ENCODE assay signal across 8 cellular contexts in the genomic region with DNA sequence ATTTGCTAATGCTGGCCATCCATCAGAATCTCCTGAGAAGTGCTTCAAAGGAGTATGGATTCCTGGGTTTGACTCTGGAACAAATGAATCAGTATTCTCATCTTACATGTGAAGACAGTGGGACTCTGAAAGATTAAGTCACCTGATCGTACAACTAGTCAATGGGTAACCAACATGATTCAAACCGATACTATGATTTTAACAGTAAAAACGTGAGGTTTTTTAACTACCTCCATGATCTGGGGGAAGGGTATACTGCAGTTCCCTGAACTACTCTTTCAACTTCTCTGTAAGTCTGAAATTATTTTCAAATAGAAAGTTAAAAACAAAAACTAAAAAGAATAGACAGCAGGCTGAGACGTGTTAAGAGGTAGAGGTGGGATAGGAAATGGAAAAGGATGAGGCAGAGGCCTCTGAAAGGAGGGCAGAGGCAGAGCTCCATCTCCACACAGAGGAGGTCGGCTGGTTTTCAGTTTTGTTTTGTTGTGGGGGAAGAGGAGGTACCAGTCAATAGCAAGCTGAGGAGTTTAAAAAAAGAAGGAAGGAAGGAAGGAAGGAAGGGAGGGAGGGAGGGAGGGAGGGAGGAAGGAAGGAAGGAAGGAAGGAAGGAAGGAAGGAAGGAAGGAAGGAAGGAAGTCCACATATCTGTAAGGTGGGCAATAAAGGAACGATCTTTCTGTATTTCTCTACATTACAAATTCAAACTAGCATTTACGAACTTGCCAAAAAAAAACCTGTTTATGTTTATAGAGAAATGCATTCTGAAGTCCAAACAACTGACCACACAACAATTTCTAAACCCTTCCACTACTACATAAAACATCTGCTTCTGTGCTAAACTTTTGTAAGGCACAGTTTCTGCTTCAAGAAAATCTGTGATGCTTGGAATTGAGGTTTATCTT.
DNase-seq lines count a peak whose midpoint lies in the region; ATAC-seq and TF ChIP-seq lines count a peak whose summit lies in the region.

No MANE protein-coding gene starts in this region.

- peak overlapping the region; percentile 63 for H3K4me3 Mint-ChIP-seq in activated naive CD8-positive, alpha-beta T cell treated with anti-CD3 and anti-CD28 coated beads for 36 hours
- H3K4me3 Mint-ChIP-seq in Calu3 (ENCODE audit: low read depth, unreplicated experiment), result no peak overlapping the region

- TF ChIP-seq CTCF in A673 (conservative IDR thresholded peaks at IDR 0.05; ENCODE audit: low read depth, low read length) (no peak), vagina (IDR thresholded peaks at IDR 0.05) (no peak), Calu3 (IDR thresholded peaks at IDR 0.05; ENCODE audit: unreplicated experiment) (no peak), upper lobe of left lung (IDR thresholded peaks at IDR 0.05) (no peak)

- peaks cover 10% of the 10 kb centered on the region for H3K36me3 Mint-ChIP-seq in activated naive CD8-positive, alpha-beta T cell treated with anti-CD3 and anti-CD28 coated beads for 36 hours
- no peaks in the 10 kb centered on the region for H3K36me3 Mint-ChIP-seq in Calu3 (ENCODE audit: insufficient read depth, unreplicated experiment)

- peaks cover 93% of the 10 kb centered on the region for H3K4me1 ChIP-seq in A673 (ENCODE audit: insufficient read depth, low read length, poor library complexity, severe bottlenecking)
- peaks cover 5% of the 10 kb centered on the region for H3K4me1 ChIP-seq in vagina
- peaks cover 4 to 11% (median 9%) of the 10 kb centered on the region in 4 donors for H3K4me1 ChIP-seq in upper lobe of left lung

- peak overlapping the region; percentile 91 for H3K27ac Mint-ChIP-seq in activated naive CD8-positive, alpha-beta T cell treated with anti-CD3 and anti-CD28 coated beads for 36 hours
- H3K27ac Mint-ChIP-seq in Calu3 (ENCODE audit: unreplicated experiment), result no peak overlapping the region

- peaks cover 2% of the 10 kb centered on the region for H3K9me3 Mint-ChIP-seq in activated naive CD8-positive, alpha-beta T cell treated with anti-CD3 and anti-CD28 coated beads for 36 hours
- no peaks in the 10 kb centered on the region for H3K9me3 Mint-ChIP-seq in Calu3 (ENCODE audit: low read depth, unreplicated experiment)

- no peaks in the 10 kb centered on the region for H3K36me3 ChIP-seq in A673 (ENCODE audit: insufficient read depth, low read length, poor library complexity, severe bottlenecking)
- H3K36me3 ChIP-seq in vagina, result no peaks in the 10 kb centered on the region
- no peaks in the 10 kb centered on the region for H3K36me3 ChIP-seq in upper lobe of left lung

- peak; percentile 87 for ATAC-seq in HG03139 (IDR thresholded peaks at IDR 0.05; ENCODE audit: unreplicated experiment)
- no peak for ATAC-seq in upper lobe of left lung (ENCODE audit: low FRiP score in 2 of 2)

- H3K4me3 ChIP-seq in A673 (ENCODE audit: low read depth, low read length, poor library complexity, severe bottlenecking) (no peak overlapping the region), vagina (no peak overlapping the region), upper lobe of left lung (no peak overlapping the region)

- TF ChIP-seq POLR2A in vagina (IDR thresholded peaks at IDR 0.05) (no peak), upper lobe of left lung (IDR thresholded peaks at IDR 0.05) (no peak)

- CTCF ChIA-PET in A673 (lab: Charles Lee), result interaction anchor here (0.7 kb wide), 1 partner anchor 185 kb away, joined by 11 read pairs; no protein-coding TSS in a partner anchor
- CTCF ChIA-PET in Calu3 (lab: Charles Lee), result interaction anchor here (0.6 to 1.1 kb wide), 2 partner anchors 16 to 26 kb away, joined by 3 to 5 read pairs; no protein-coding TSS in a partner anchor

- POLR2A ChIA-PET in A673 (lab: Charles Lee; ENCODE audit: low non-redundant PET), result interaction anchor here (0.5 to 1.0 kb wide), 5 partner anchors 8 to 239 kb away, joined by 3 to 13 read pairs (median 6); no protein-coding TSS in a partner anchor

- peak overlapping the region; percentile 98 for H3K27ac ChIP-seq in A673 (ENCODE audit: low read depth, low read length, poor library complexity, severe bottlenecking)
- no peak overlapping the region for H3K27ac ChIP-seq in vagina
- H3K27ac ChIP-seq in upper lobe of left lung, result peak overlapping the region in 1 of 4 donors; percentile 57

- intact Hi-C loops in A673 (cut with micrococcal nuclease; ENCODE audit: unreplicated experiment) (loop anchor here (5.0 to 10.0 kb wide), 2 partner anchors 101 to 747 kb away; no protein-coding TSS in a partner anchor), vagina (cut with DNase I) (no loop called here), Calu3 (cut with micrococcal nuclease; ENCODE audit: unreplicated experiment) (no loop called here)

- BruUV-seq in A673 (replicated peaks; lab: Mats Ljungman, UMichigan) (TSS peak; percentile 82), Calu3 (replicated peaks; lab: Mats Ljungman, UMichigan) (no TSS peak)

- no peaks in the 10 kb centered on the region for H3K27me3 Mint-ChIP-seq in activated naive CD8-positive, alpha-beta T cell treated with anti-CD3 and anti-CD28 coated beads for 36 hours
- no peaks in the 10 kb centered on the region for H3K27me3 Mint-ChIP-seq in Calu3 (ENCODE audit: unreplicated experiment)

- 58 to 62% methylated on average over 7 of the region's 7 CpGs for WGBS in upper lobe of left lung, 2 donors

- peaks cover 46% of the 10 kb centered on the region for H3K4me1 Mint-ChIP-seq in activated naive CD8-positive, alpha-beta T cell treated with anti-CD3 and anti-CD28 coated beads for 36 hours
- peaks cover 13% of the 10 kb centered on the region for H3K4me1 Mint-ChIP-seq in Calu3 (ENCODE audit: low read depth, unreplicated experiment)

- no peak for TF ChIP-seq EP300 in upper lobe of left lung (IDR thresholded peaks at IDR 0.05)

- H3K27me3 ChIP-seq in A673 (replicated peaks; ENCODE audit: insufficient read depth, low read depth, low read length, poor library complexity) (no peaks in the 10 kb centered on the region), vagina (no peaks in the 10 kb centered on the region), upper lobe of left lung (no peaks in the 10 kb centered on the region)

- DNase-seq in A673 (ENCODE audit: low spot score), result peak; percentile 94
- peak; percentile 28 for DNase-seq in GM19238 (ENCODE audit: insufficient read length, low spot score)
- DNase-seq in activated naive CD8-positive, alpha-beta T cell treated with anti-CD3 and anti-CD28 coated beads for 36 hours, result peak; percentile 54
- DNase-seq in H4 (ENCODE audit: low spot score), result no peak
- DNase-seq in vagina (ENCODE audit: extremely low spot score in 2 of 2), result no peak
- no peak for DNase-seq in Calu3
- no peak for DNase-seq in upper lobe of left lung

- H3K9me3 ChIP-seq in A673 (ENCODE audit: low read depth, low read length, poor library complexity, severe bottlenecking), result no peaks in the 10 kb centered on the region
- no peaks in the 10 kb centered on the region for H3K9me3 ChIP-seq in vagina
- H3K9me3 ChIP-seq in upper lobe of left lung, result no peaks in the 10 kb centered on the region

Comparison
In these comparisons a context has a peak if more than half of its experiments do, and no peak if none do; other contexts are left out.
1. DNase-seq: peak in A673 (single experiment), GM19238 (single experiment) and activated naive CD8-positive, alpha-beta T cell treated with anti-CD3 and anti-CD28 coated beads for 36 hours (single experiment); none in H4 (single experiment), vagina (0 of 2), Calu3 (single experiment) and upper lobe of left lung (0 of 2).